In the genomic region with DNA sequence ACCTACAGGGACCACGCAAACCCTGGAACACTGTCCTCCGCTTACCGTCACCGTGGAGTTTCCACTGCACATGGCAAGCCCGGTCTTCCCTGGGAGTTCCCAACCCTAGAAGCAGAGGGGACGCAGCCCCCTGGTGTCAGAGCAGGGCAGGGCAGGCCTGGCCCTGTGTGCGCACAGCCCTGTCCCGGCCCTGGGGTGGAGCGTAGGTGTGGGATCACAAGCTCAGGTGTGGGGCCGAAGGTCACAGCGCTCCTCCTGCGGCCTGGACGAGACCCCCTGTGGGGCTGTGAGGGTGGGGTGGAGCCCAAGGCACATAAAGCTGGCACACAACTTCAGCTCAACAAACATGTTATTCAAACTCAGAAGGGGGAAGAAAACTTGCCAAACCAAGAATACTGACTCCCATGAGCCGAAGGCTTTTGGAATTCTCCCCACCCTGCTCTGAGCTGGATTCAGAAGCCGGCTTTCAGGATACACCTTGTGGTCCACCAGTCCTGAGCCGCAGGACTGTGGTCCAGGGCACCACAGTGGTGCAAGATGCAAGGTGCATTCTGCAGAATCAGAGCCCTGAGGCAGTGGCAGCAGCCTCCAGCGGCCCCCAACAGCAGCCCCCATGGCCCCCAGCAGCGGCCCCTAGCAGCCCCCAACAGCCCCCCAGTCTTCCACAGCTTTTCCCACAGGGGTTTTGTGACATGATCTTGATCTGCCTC, we compare ENCODE assay signal across 8 cellular contexts. TPM values are rescaled to one million over a fixed set of nuclear protein-coding genes. Genes with fewer than 3 reads are reported as not detected.
A peak's percentile ranks its signal among the peaks of the same experiment; 100 is the strongest.
DNase-seq lines count a peak whose midpoint lies in the region; ATAC-seq, FAIRE-seq and TF ChIP-seq lines count a peak whose summit lies in the region.

No MANE protein-coding gene starts in this region.

- peaks cover 14% of the 10 kb centered on the region for H3K36me3 Mint-ChIP-seq in astrocyte (ENCODE audit: low read depth, unreplicated experiment)
- peaks cover 51% of the 10 kb centered on the region for H3K36me3 Mint-ChIP-seq in stimulated activated effector memory CD8-positive, alpha-beta T cell treated with anti-CD3 and anti-CD28 coated beads, Interleukin-12 subunit alpha, Interleukin-12 subunit beta, amount 100 ng/mL, for 72 hours

- H3K27ac Mint-ChIP-seq in astrocyte (ENCODE audit: unreplicated experiment), result no peak overlapping the region
- peak overlapping the region; percentile 64 for H3K27ac Mint-ChIP-seq in stimulated activated effector memory CD8-positive, alpha-beta T cell treated with anti-CD3 and anti-CD28 coated beads, Interleukin-12 subunit alpha, Interleukin-12 subunit beta, amount 100 ng/mL, for 72 hours

- in situ Hi-C loops in Panc1 (cut with HindIII; ENCODE audit: low pct_unique_long_range_greater_than_20kb, low sequenced_read_pairs), result no loop called here

- dilution Hi-C loops in keratinocyte (cut with MboI; ENCODE audit: extremely low pct_ligation_motif_present, low sequenced_read_pairs), result no loop called here

- no peak overlapping the region for H3K4me3 Mint-ChIP-seq in astrocyte (ENCODE audit: unreplicated experiment)
- no peak overlapping the region for H3K4me3 Mint-ChIP-seq in stimulated activated effector memory CD8-positive, alpha-beta T cell treated with anti-CD3 and anti-CD28 coated beads, Interleukin-12 subunit alpha, Interleukin-12 subunit beta, amount 100 ng/mL, for 72 hours

- H3K4me2 ChIP-seq in astrocyte (ENCODE audit: low read length) (no peak overlapping the region), keratinocyte (ENCODE audit: control insufficient read depth, extremely low read depth, insufficient read depth, low read depth, low read length) (no peak overlapping the region)

- CTCF ChIA-PET in Panc1 (lab: Charles Lee), result interaction anchor here (1.1 kb wide), 1 partner anchor 114 kb away, joined by 12 read pairs; no protein-coding TSS in a partner anchor

- ATAC-seq in GM18511 (IDR thresholded peaks at IDR 0.05; ENCODE audit: unreplicated experiment) (peak; percentile 76), HG03280 (IDR thresholded peaks at IDR 0.05; ENCODE audit: unreplicated experiment) (peak; percentile 81), Panc1 (peak; percentile 92), GM21528 (IDR thresholded peaks at IDR 0.05; ENCODE audit: low FRiP score, unreplicated experiment) (no peak)
- ATAC-seq in stimulated activated effector memory CD8-positive, alpha-beta T cell treated with anti-CD3 and anti-CD28 coated beads, Interleukin-12 subunit alpha, Interleukin-12 subunit beta, amount 100 ng/mL, for 72 hours, result peak; percentile 88

- no peaks in the 10 kb centered on the region for H3K9me1 ChIP-seq in keratinocyte (ENCODE audit: control insufficient read depth, extremely low read depth, insufficient read depth, low read length)

- H3K27ac ChIP-seq in Panc1 (ENCODE audit: low read length) (no peak overlapping the region), astrocyte (ENCODE audit: low read depth, low read length) (no peak overlapping the region), keratinocyte (ENCODE audit: control insufficient read depth, insufficient read depth, low read length) (no peak overlapping the region)

- peaks cover 6% of the 10 kb centered on the region for H3K4me1 Mint-ChIP-seq in astrocyte (ENCODE audit: low read depth, unreplicated experiment)
- peaks cover 20% of the 10 kb centered on the region for H3K4me1 Mint-ChIP-seq in stimulated activated effector memory CD8-positive, alpha-beta T cell treated with anti-CD3 and anti-CD28 coated beads, Interleukin-12 subunit alpha, Interleukin-12 subunit beta, amount 100 ng/mL, for 72 hours

- POLR2A ChIA-PET in Panc1 (lab: Charles Lee), result interaction anchor here (0.6 kb wide), 1 partner anchor 83 kb away, joined by 11 read pairs; no protein-coding TSS in a partner anchor

- FAIRE-seq in astrocyte (lab: Jason Lieb, UNC), result no peak
- no peak for FAIRE-seq in keratinocyte (lab: Jason Lieb, UNC)

- H3K27me3 Mint-ChIP-seq in astrocyte (ENCODE audit: low read depth, unreplicated experiment), result peaks cover 5% of the 10 kb centered on the region

- H4K20me1 ChIP-seq in astrocyte (ENCODE audit: insufficient read depth, low read length) (no peaks in the 10 kb centered on the region), keratinocyte (ENCODE audit: control insufficient read depth, extremely low read depth, insufficient read depth, low read length) (no peaks in the 10 kb centered on the region)

- H3K9ac ChIP-seq in astrocyte (ENCODE audit: low read length), result no peak overlapping the region
- H3K9ac ChIP-seq in keratinocyte (ENCODE audit: control insufficient read depth, extremely low read depth, insufficient read depth, low read length), result no peak overlapping the region

- H3K79me2 ChIP-seq in astrocyte (ENCODE audit: insufficient read depth, low read length), result no peaks in the 10 kb centered on the region
- no peaks in the 10 kb centered on the region for H3K79me2 ChIP-seq in keratinocyte (ENCODE audit: control insufficient read depth, insufficient read depth, low read length)

- TF ChIP-seq CTCF in AG10803 (conservative IDR thresholded peaks at IDR 0.05; ENCODE audit: low read length) (peak; percentile 67), Panc1 (IDR thresholded peaks at IDR 0.05) (peak; percentile 85), astrocyte (IDR thresholded peaks at IDR 0.05; ENCODE audit: insufficient read depth, low read depth, low read length) (peak; percentile 53), keratinocyte (optimal IDR thresholded peaks at IDR 0.05 in 1 of 3, IDR thresholded peaks at IDR 0.05 in 1 of 3, conservative IDR thresholded peaks at IDR 0.05 in 1 of 3; ENCODE audit: extremely low read depth in 1 of 3, insufficient read depth in 2 of 3, low read length in 3 of 3) (peak; percentile 62 to 72 (median 72))

- H2AFZ ChIP-seq in astrocyte (ENCODE audit: low read depth, low read length), result no peak overlapping the region
- H2AFZ ChIP-seq in keratinocyte (ENCODE audit: control insufficient read depth, low read length), result no peak overlapping the region

- H3K4me1 ChIP-seq in Panc1 (ENCODE audit: control insufficient read depth, insufficient read depth, low read length) (no peaks in the 10 kb centered on the region), astrocyte (ENCODE audit: insufficient read depth, low read length) (peaks cover 3% of the 10 kb centered on the region), keratinocyte (ENCODE audit: control insufficient read depth, extremely low read depth, insufficient read depth, low read length) (peaks cover 4% of the 10 kb centered on the region)

- H3K9me3 Mint-ChIP-seq in astrocyte (ENCODE audit: unreplicated experiment), result no peaks in the 10 kb centered on the region
- H3K9me3 Mint-ChIP-seq in stimulated activated effector memory CD8-positive, alpha-beta T cell treated with anti-CD3 and anti-CD28 coated beads, Interleukin-12 subunit alpha, Interleukin-12 subunit beta, amount 100 ng/mL, for 72 hours, result no peaks in the 10 kb centered on the region

- H3K27me3 ChIP-seq in Panc1 (ENCODE audit: control insufficient read depth, insufficient read depth, low read length) (no peaks in the 10 kb centered on the region), astrocyte (ENCODE audit: insufficient read depth, low read length) (no peaks in the 10 kb centered on the region), keratinocyte (ENCODE audit: control insufficient read depth, extremely low read depth, insufficient read depth, low read length) (no peaks in the 10 kb centered on the region)

- peak; percentile 45 for DNase-seq in AG10803 (ENCODE audit: low read depth)
- no peak for DNase-seq in Panc1 (ENCODE audit: low read depth, low spot score)
- DNase-seq in astrocyte (ENCODE audit: low read depth), result no peak
- no peak for DNase-seq in keratinocyte (ENCODE audit: low read depth, low spot score)
- DNase-seq in stimulated activated effector memory CD8-positive, alpha-beta T cell treated with anti-CD3 and anti-CD28 coated beads, Interleukin-12 subunit alpha, Interleukin-12 subunit beta, amount 100 ng/mL, for 72 hours (ENCODE audit: low spot score in 2 of 2), result peak in 1 of 2 donors; percentile 64

- H3K36me3 ChIP-seq in Panc1 (ENCODE audit: control insufficient read depth, insufficient read depth, low read length) (no peaks in the 10 kb centered on the region), astrocyte (ENCODE audit: insufficient read depth, low read length) (no peaks in the 10 kb centered on the region), keratinocyte (ENCODE audit: control insufficient read depth in 2 of 2, extremely low read depth in 1 of 2, insufficient read depth in 2 of 2, low read length in 2 of 2) (no peaks in the 10 kb centered on the region)

- H3K9me3 ChIP-seq in Panc1 (ENCODE audit: control insufficient read depth, insufficient read depth, low read depth, low read length), result no peaks in the 10 kb centered on the region
- no peaks in the 10 kb centered on the region for H3K9me3 ChIP-seq in astrocyte (ENCODE audit: insufficient read depth, low read depth, low read length)
- no peaks in the 10 kb centered on the region for H3K9me3 ChIP-seq in keratinocyte (ENCODE audit: control insufficient read depth, low read depth, low read length)

- H3K4me3 ChIP-seq in AG10803 (ENCODE audit: low read length) (no peak overlapping the region), Panc1 (ENCODE audit: low read depth in 2 of 2, low read length in 2 of 2) (no peak overlapping the region), astrocyte (ENCODE audit: insufficient read depth, low read depth, low read length) (no peak overlapping the region), keratinocyte (ENCODE audit: control insufficient read depth in 2 of 3, extremely low read depth in 1 of 3, insufficient read depth in 2 of 3, low read depth in 1 of 3, low read length in 3 of 3) (no peak overlapping the region)

- no TSS peak for BruUV-seq in Panc1 (replicated peaks; lab: Mats Ljungman, UMichigan)

- intact Hi-C loops in Panc1 (cut with micrococcal nuclease; ENCODE audit: unreplicated experiment), result loop anchor here (5.0 kb wide), 1 partner anchor 114 kb away; no protein-coding TSS in a partner anchor

RNA-seq across cellular contexts. Expression of gene EXOC3, which starts 11.8 kb away (rescaled TPM):
- total RNA-seq in Panc1 (2021; ENCODE audit: unreplicated experiment) (55.0 TPM), astrocyte (36.7 and 37.9 TPM in 2 replicates)
- 63.2 TPM for polyA plus RNA-seq in Panc1 (2012; ENCODE audit: insufficient read length)
- polyA plus RNA-seq in keratinocyte, result 13.6 to 14.4 TPM (median 14.2 TPM) in 3 replicates
- polyA plus RNA-seq in keratinocyte (2011; ENCODE audit: low read depth), result 28.9 TPM
- 11.4 and 14.7 TPM in 2 replicates for polyA plus RNA-seq in keratinocyte (2011; cell fraction: cytosol; rRNA removed)
- polyA plus RNA-seq in keratinocyte (2011; cell fraction: nucleus; rRNA removed), result 32.5 and 35.7 TPM in 2 replicates
- 23.7 and 26.2 TPM in 2 replicates for polyA plus RNA-seq in keratinocyte (2012; ENCODE audit: low replicate concordance)
- 14.0 to 18.2 TPM (median 17.5 TPM) in 3 replicates for polyA minus RNA-seq in keratinocyte
- 11.7 TPM for polyA minus RNA-seq in keratinocyte (2011; cell fraction: cytosol; rRNA and poly(A)+ RNA removed)
- 12.8 and 18.8 TPM in 2 replicates for polyA minus RNA-seq in keratinocyte (2011; cell fraction: nucleus; rRNA and poly(A)+ RNA removed)
